Comparison of ENCODE assay signal across 11 cellular contexts in genomic region chr14:96095581-96096476, GRCh38. TPM values are rescaled to one million over a fixed set of nuclear protein-coding genes. Genes with fewer than 3 reads are reported as not detected.
DNase-seq lines count a peak whose midpoint lies in the region; ATAC-seq, FAIRE-seq and TF ChIP-seq lines count a peak whose summit lies in the region.
"Had no signal": no experiment of that assay in that cellular context is flagged by ENCODE, and none has a peak within 500 bp of the region (broad histone marks: within the 10 kb centered on the region; RNA-seq: fewer than 3 reads in every experiment).

No MANE protein-coding gene starts in this region.

- H3K36me3 ChIP-seq in H1 (ENCODE audit: control insufficient read depth in 2 of 4, insufficient read depth in 4 of 4, low read length in 3 of 4) (no peaks in the 10 kb centered on the region), gastrocnemius medialis (no peaks in the 10 kb centered on the region)

- H3K9ac ChIP-seq in H1 (replicated peaks in 1 of 4; ENCODE audit: extremely low read depth in 1 of 4, low read depth in 3 of 4, low read length in 3 of 4), result no peak overlapping the region; a peak in 2 of 7 replicates

- in situ Hi-C loops in gastrocnemius medialis (cut with MboI; ENCODE audit: low sequenced_read_pairs in 4 of 4), result loop anchor here (5.0 to 25.0 kb wide), 3 partner anchors 179 to 341 kb away; no protein-coding TSS in a partner anchor

- no peak for TF ChIP-seq RAD21 in H1 (IDR thresholded peaks at IDR 0.05 in 1 of 2, conservative IDR thresholded peaks at IDR 0.05 in 1 of 2; ENCODE audit: low read depth in 2 of 2, low read length in 2 of 2)

- no peaks in the 10 kb centered on the region for H3K4me1 Mint-ChIP-seq in activated CD4-positive, alpha-beta memory T cell treated with anti-CD3 and anti-CD28 coated beads for 36 hours (ENCODE audit: low read depth)

- H3K56ac ChIP-seq in H1 (replicated peaks; ENCODE audit: insufficient read length, low read depth, low read length), result no peak overlapping the region

- H4K5ac ChIP-seq in H1 (ENCODE audit: insufficient read length, low read depth, low read length), result no peak overlapping the region

- no peak overlapping the region for H2AK5ac ChIP-seq in H1 (ENCODE audit: low read depth, low read length)

- no peak overlapping the region for H2AFZ ChIP-seq in H1 (ENCODE audit: low read length)

- H3K23ac ChIP-seq in H1 (ENCODE audit: insufficient read length), result no peak overlapping the region

- intact Hi-C loops in posterior vena cava (cut with DNase I), result loop anchor here in 1 of 2 donors (10.0 kb wide), 1 partner anchor 91 kb away; no protein-coding TSS in a partner anchor
- intact Hi-C loops in gastrocnemius medialis (cut with DNase I; ENCODE audit: low total_unique reads), result loop anchor here (5.0 to 10.0 kb wide), 2 partner anchors 39 to 61 kb away; partner anchors contain the start of gene C14orf132
- intact Hi-C loops in activated CD4-positive, alpha-beta memory T cell treated with anti-CD3 and anti-CD28 coated beads for 36 hours (cut with micrococcal nuclease), result no loop called here

- TF ChIP-seq CTCF in H1 (IDR thresholded peaks at IDR 0.05; ENCODE audit: control extremely low read depth in 1 of 3, insufficient read depth in 1 of 3, low read depth in 1 of 3, low read length in 3 of 3) (no peak), gastrocnemius medialis (IDR thresholded peaks at IDR 0.05 in 4 of 5, conservative IDR thresholded peaks at IDR 0.05 in 1 of 5) (no peak)

- H3K27ac ChIP-seq in H1 (ENCODE audit: low read depth, low read length) (no peak overlapping the region), gastrocnemius medialis (no peak overlapping the region)

- no peak overlapping the region for H4K91ac ChIP-seq in H1 (replicated peaks; ENCODE audit: insufficient read length, low read length)

- H3K4me3 Mint-ChIP-seq in activated CD4-positive, alpha-beta memory T cell treated with anti-CD3 and anti-CD28 coated beads for 36 hours, result no peak overlapping the region

- H3K4ac ChIP-seq in H1 (replicated peaks; ENCODE audit: insufficient read length, low read depth, low read length), result no peak overlapping the region

- H4K8ac ChIP-seq in H1 (ENCODE audit: extremely low read depth, insufficient read depth, low read length), result no peak overlapping the region

- H3K23me2 ChIP-seq in H1 (ENCODE audit: low read depth, low read length), result no peaks in the 10 kb centered on the region

- no peaks in the 10 kb centered on the region for H3K27me3 ChIP-seq in H1 (replicated peaks in 1 of 4; ENCODE audit: control insufficient read depth in 3 of 4, extremely low read depth in 1 of 4, insufficient read depth in 3 of 4, low read length in 3 of 4)
- no peaks in the 10 kb centered on the region for H3K27me3 ChIP-seq in gastrocnemius medialis

- 66% methylated on average over 16 of the region's 16 CpGs; no CpG with 5 or more reads in 1 of the 2 experiments for WGBS in H1 (ENCODE audit: extremely low coverage in 1 of 2, insufficient coverage in 1 of 2, insufficient read length in 1 of 2, insufficient replicate concordance in 2 of 2, low coverage in 1 of 2, low lambda C conversion rate in 2 of 2, missing lambda C conversion rate in 1 of 2), 2 experiments

- no peak overlapping the region for H3K14ac ChIP-seq in H1 (ENCODE audit: insufficient read length)

- H2BK15ac ChIP-seq in H1 (ENCODE audit: low read length), result no peak overlapping the region

- no peak overlapping the region for H2BK12ac ChIP-seq in H1 (ENCODE audit: low read depth, low read length)

- peak; percentile 70 for DNase-seq in ELR (ENCODE audit: low read depth)
- peak; percentile 46 for DNase-seq in NCI-H2227 treated with DMSO at 0.1 percent for 48 hours (lab: John Stamatoyannopoulos, UW)
- no peak for DNase-seq in H1 (ENCODE audit: low read depth in 1 of 2, low spot score in 2 of 2)
- DNase-seq in posterior vena cava (ENCODE audit: low spot score), result peak; percentile 73
- no peak for DNase-seq in gastrocnemius medialis
- DNase-seq in activated CD4-positive, alpha-beta T cell treated with anti-CD3 and anti-CD28 coated beads, Interleukin-2, amount 50 U/mL, for 4 hours, result no peak
- no peak for DNase-seq in activated CD4-positive, alpha-beta memory T cell treated with anti-CD3 and anti-CD28 coated beads for 36 hours
- DNase-seq: activated T-cell treated with anti-CD3 and anti-CD28 coated beads for 4 hours, left ventricle myocardium superior had no signal

- H3K18ac ChIP-seq in H1 (ENCODE audit: extremely low read depth, low read length), result no peak overlapping the region; the same call in 1 of the 2 replicates

- ATAC-seq in HG03469 (IDR thresholded peaks at IDR 0.05; ENCODE audit: unreplicated experiment) (no peak), gastrocnemius medialis (no peak)
- ATAC-seq: K562, left ventricle myocardium superior had no signal

- no peak for TF ChIP-seq POLR2A in H1 (IDR thresholded peaks at IDR 0.05; ENCODE audit: control extremely low read depth in 1 of 2, low read depth in 2 of 2, low read length in 2 of 2)
- TF ChIP-seq POLR2A in gastrocnemius medialis (IDR thresholded peaks at IDR 0.05), result no peak

- no peak overlapping the region for H3K27ac Mint-ChIP-seq in activated CD4-positive, alpha-beta memory T cell treated with anti-CD3 and anti-CD28 coated beads for 36 hours

- FAIRE-seq in H1 (lab: Jason Lieb, UNC), result no peak
- FAIRE-seq: K562 had no signal

- H3K36me3 Mint-ChIP-seq in activated CD4-positive, alpha-beta memory T cell treated with anti-CD3 and anti-CD28 coated beads for 36 hours, result no peaks in the 10 kb centered on the region

- H2BK20ac ChIP-seq in H1 (ENCODE audit: low read length), result no peak overlapping the region

- H3K9me3 Mint-ChIP-seq in activated CD4-positive, alpha-beta memory T cell treated with anti-CD3 and anti-CD28 coated beads for 36 hours, result no peaks in the 10 kb centered on the region

- no peak overlapping the region for H3K4me3 ChIP-seq in H1 (ENCODE audit: extremely low read depth in 1 of 4, insufficient read depth in 2 of 4, low read depth in 3 of 4, low read length in 4 of 4)
- H3K4me3 ChIP-seq in gastrocnemius medialis, result no peak overlapping the region
- H3K4me3 ChIP-seq: K562 had no signal

- no peaks in the 10 kb centered on the region for H3K79me1 ChIP-seq in H1 (ENCODE audit: low read depth, low read length)

- peaks cover 6 to 11% (median 7%) of the 10 kb centered on the region in 4 experiments for H3K4me1 ChIP-seq in H1 (replicated peaks in 1 of 4; ENCODE audit: control insufficient read depth in 3 of 4, insufficient read depth in 4 of 4, low read length in 3 of 4)
- peaks cover 0 to 4% of the 10 kb centered on the region in 2 donors for H3K4me1 ChIP-seq in gastrocnemius medialis

- POLR2A ChIA-PET in H1 (lab: Charles Lee; ENCODE audit: partially characterized antibody), result no interaction called here
- POLR2A ChIA-PET in activated CD4-positive, alpha-beta memory T cell treated with anti-CD3 and anti-CD28 coated beads for 36 hours (lab: Charles Lee), result no interaction called here

- H2BK5ac ChIP-seq in H1 (ENCODE audit: low read depth, low read length), result 0 out of 2 replicates have a peak overlapping the region, but pooled peaks have one; percentile 21

- no peaks in the 10 kb centered on the region for H3K27me3 Mint-ChIP-seq in activated CD4-positive, alpha-beta memory T cell treated with anti-CD3 and anti-CD28 coated beads for 36 hours

- H4K20me1 ChIP-seq in H1 (replicated peaks in 1 of 2; ENCODE audit: control insufficient read depth in 1 of 2, insufficient read depth in 2 of 2, low read length in 2 of 2), result peaks cover 0 to 1% of the 10 kb centered on the region in 2 experiments

- CTCF ChIA-PET in H1 (lab: Charles Lee; ENCODE audit: partially characterized antibody), result interaction anchor here (0.7 to 4.7 kb wide), 20 partner anchors 7 to 535 kb away, joined by 3 to 54 read pairs (median 4); no protein-coding TSS in a partner anchor
- CTCF ChIA-PET in activated CD4-positive, alpha-beta memory T cell treated with anti-CD3 and anti-CD28 coated beads for 36 hours (lab: Charles Lee), result interaction anchor here (0.6 kb wide), 1 partner anchor 430 kb away, joined by 3 read pairs; no protein-coding TSS in a partner anchor

- no peak overlapping the region for H2BK120ac ChIP-seq in H1 (replicated peaks; ENCODE audit: low read depth, low read length)

- no peaks in the 10 kb centered on the region for H3K9me3 ChIP-seq in H1 (ENCODE audit: insufficient read depth in 2 of 2, low read depth in 1 of 2, low read length in 1 of 2)
- H3K9me3 ChIP-seq in gastrocnemius medialis, result no peaks in the 10 kb centered on the region

- H3K79me2 ChIP-seq in H1 (ENCODE audit: control insufficient read depth in 1 of 2, insufficient read depth in 2 of 2, low read length in 2 of 2), result no peaks in the 10 kb centered on the region

- H3K4me2 ChIP-seq in H1 (ENCODE audit: insufficient read depth in 1 of 2, low read depth in 2 of 2, low read length in 2 of 2), result peak overlapping the region; percentile 11 to 46; a peak in 2 of 4 replicates

- TF ChIP-seq EP300 in H1 (IDR thresholded peaks at IDR 0.05; ENCODE audit: borderline replicate concordance in 1 of 2, low read depth in 2 of 2, low read length in 2 of 2), result no peak

TF ChIP-seq in H1, 55 proteins besides CTCF, POLR2A, EP300 and RAD21:
- TF ChIP-seq SUZ12 (IDR thresholded peaks at IDR 0.05; ENCODE audit: low read length) (no peak), KDM4A (IDR thresholded peaks at IDR 0.05; ENCODE audit: low read depth, low read length, severe bottlenecking) (no peak), FOSL1 (IDR thresholded peaks at IDR 0.05; ENCODE audit: insufficient read depth, low read depth, low read length) (no peak), ZNF274 (IDR thresholded peaks at IDR 0.05; ENCODE audit: borderline replicate concordance, extremely low read depth, low read length) (no peak), TAF7 (optimal IDR thresholded peaks at IDR 0.05; ENCODE audit: borderline replicate concordance, low read depth, low read length) (no peak), TBP (IDR thresholded peaks at IDR 0.05; ENCODE audit: low read depth, low read length) (peak; percentile 19; the same call in 1 of the 2 replicates)
TF ChIP-seq in H1: peak in this region for 1.

RNA-seq across cellular contexts. Expression of gene C14orf132, which starts 56.7 kb away (rescaled TPM):
- 32.0 and 32.5 TPM in 2 replicates for total RNA-seq in H1 (2021; fragmentation: NEBNext Ultra II Directional; extraction: Animal tissue kit (Norgen Biotek cat#: 25700))
- polyA plus RNA-seq in H1 (2011; rRNA removed), result 11.7 and 16.6 TPM in 2 replicates
- 13.6 TPM for polyA plus RNA-seq in H1 (2011; cell fraction: cytosol; rRNA removed)
- 22.3 TPM for polyA plus RNA-seq in H1 (2011; cell fraction: nucleus; rRNA removed)
- polyA plus RNA-seq in H1 (2012, experiment 1 of 2), result 16.5 to 22.5 TPM (median 19.6 TPM) in 4 replicates
- polyA plus RNA-seq in H1 (2012, experiment 2 of 2), result 10.7 TPM
- 24.9 TPM for polyA plus RNA-seq in H1 (2013, experiment 1 of 2)
- polyA plus RNA-seq in H1 (2013, experiment 2 of 2), result 23.5 TPM
- polyA minus RNA-seq in H1 (2011; rRNA and poly(A)+ RNA removed), result 25.6 and 30.3 TPM in 2 replicates
- 14.3 TPM for polyA minus RNA-seq in H1 (2011; cell fraction: cytosol; rRNA and poly(A)+ RNA removed)
- 31.5 TPM for polyA minus RNA-seq in H1 (2011; cell fraction: nucleus; rRNA and poly(A)+ RNA removed)
- 100 to 1,000 TPM in 1 of 2 donors, 10 to 100 TPM in 1; 70.8 to 122 TPM for total RNA-seq in posterior vena cava
- total RNA-seq in gastrocnemius medialis, result 1 to 10 TPM; 1.1 to 2.9 (median 1.5) TPM
- total RNA-seq in activated CD4-positive, alpha-beta memory T cell treated with anti-CD3 and anti-CD28 coated beads for 36 hours, result 1 to 10 TPM; 3.2 to 4.6 TPM
- total RNA-seq: K562 had no signal
- polyA plus RNA-seq: K562 had no signal

Comparison
In these comparisons a context has a peak if more than half of its experiments do, and no peak if none do; other contexts are left out.
1. DNase-seq: peak in ELR (single experiment), NCI-H2227 treated with DMSO at 0.1 percent for 48 hours (single experiment) and posterior vena cava (single experiment); none in H1 (0 of 2), gastrocnemius medialis (0 of 2), activated CD4-positive, alpha-beta T cell treated with anti-CD3 and anti-CD28 coated beads, Interleukin-2, amount 50 U/mL, for 4 hours (0 of 2) and activated CD4-positive, alpha-beta memory T cell treated with anti-CD3 and anti-CD28 coated beads for 36 hours (single experiment).